1 cellular context compared by ENCODE assay signal in the genomic region with DNA sequence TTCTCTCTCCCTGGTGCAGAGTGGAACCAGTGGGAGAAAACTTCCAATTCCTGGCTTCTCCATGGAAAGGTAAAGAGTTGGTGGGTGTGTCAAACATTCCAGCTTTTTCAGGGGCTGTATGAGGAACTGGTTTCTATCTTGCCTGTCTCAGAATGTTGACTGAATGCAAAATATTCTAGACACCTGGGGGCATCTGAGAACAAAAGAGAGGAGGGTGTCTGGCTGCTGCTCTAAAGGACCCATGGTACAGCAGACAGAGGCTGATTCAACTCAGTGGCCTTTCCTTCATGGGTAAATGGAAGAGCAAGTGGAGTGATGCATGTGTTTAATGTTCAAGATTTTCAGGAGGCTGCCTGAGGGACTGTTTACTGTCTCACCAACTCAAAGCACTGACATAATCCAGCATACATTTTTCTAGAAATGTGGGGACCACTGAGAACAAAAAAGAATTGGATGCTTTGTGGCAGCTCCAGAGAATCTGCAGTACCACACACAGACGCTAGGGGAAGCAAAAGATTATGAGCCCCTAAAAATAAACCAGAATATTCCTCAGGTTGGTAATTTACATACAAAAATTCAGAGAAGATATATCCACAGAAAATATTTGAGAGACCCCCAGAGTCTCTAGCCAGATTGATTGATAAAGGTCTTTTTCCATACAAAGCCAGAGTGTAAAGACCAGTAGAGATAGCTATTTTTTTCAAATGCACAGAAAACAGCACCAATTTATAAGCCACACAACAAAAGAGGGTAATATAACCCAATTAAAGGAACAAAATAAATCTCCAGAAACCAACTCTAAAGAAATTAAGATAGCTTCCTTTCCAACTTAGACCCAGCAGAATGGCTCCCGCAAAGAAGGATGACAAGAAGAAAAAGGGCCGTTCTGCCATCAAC.
A peak's percentile ranks its signal among the peaks of the same experiment; 100 is the strongest.
TF ChIP-seq lines count a peak whose summit lies in the region.

No MANE protein-coding gene starts in this region.

TF ChIP-seq in HepG2, 621 proteins besides CTCF, POLR2A, EP300 and RAD21 (continued from another document):
- TF ChIP-seq, protein P1, sequence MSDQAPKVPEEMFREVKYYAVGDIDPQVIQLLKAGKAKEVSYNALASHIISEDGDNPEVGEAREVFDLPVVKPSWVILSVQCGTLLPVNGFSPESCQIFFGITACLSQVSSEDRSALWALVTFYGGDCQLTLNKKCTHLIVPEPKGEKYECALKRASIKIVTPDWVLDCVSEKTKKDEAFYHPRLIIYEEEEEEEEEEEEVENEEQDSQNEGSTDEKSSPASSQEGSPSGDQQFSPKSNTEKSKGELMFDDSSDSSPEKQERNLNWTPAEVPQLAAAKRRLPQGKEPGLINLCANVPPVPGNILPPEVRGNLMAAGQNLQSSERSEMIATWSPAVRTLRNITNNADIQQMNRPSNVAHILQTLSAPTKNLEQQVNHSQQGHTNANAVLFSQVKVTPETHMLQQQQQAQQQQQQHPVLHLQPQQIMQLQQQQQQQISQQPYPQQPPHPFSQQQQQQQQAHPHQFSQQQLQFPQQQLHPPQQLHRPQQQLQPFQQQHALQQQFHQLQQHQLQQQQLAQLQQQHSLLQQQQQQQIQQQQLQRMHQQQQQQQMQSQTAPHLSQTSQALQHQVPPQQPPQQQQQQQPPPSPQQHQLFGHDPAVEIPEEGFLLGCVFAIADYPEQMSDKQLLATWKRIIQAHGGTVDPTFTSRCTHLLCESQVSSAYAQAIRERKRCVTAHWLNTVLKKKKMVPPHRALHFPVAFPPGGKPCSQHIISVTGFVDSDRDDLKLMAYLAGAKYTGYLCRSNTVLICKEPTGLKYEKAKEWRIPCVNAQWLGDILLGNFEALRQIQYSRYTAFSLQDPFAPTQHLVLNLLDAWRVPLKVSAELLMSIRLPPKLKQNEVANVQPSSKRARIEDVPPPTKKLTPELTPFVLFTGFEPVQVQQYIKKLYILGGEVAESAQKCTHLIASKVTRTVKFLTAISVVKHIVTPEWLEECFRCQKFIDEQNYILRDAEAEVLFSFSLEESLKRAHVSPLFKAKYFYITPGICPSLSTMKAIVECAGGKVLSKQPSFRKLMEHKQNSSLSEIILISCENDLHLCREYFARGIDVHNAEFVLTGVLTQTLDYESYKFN (CRISPR knock-in tag; conservative IDR thresholded peaks at IDR 0.05): no peak
- TF ChIP-seq SMC3 (IDR thresholded peaks at IDR 0.05; ENCODE audit: low read length): 0 out of 2 replicates have a peak, but pooled peaks have one; percentile 14
- no peak for TF ChIP-seq ZSCAN31 (CRISPR knock-in tag; IDR thresholded peaks at IDR 0.05; ENCODE audit: low read depth)
- TF ChIP-seq IRX3 (CRISPR knock-in tag; IDR thresholded peaks at IDR 0.05; ENCODE audit: borderline replicate concordance, low read depth): no peak
- no peak for TF ChIP-seq NFYC (CRISPR knock-in tag; IDR thresholded peaks at IDR 0.05)
- no peak for TF ChIP-seq CCDC6 (CRISPR knock-in tag; IDR thresholded peaks at IDR 0.05)
- TF ChIP-seq, protein P2, sequence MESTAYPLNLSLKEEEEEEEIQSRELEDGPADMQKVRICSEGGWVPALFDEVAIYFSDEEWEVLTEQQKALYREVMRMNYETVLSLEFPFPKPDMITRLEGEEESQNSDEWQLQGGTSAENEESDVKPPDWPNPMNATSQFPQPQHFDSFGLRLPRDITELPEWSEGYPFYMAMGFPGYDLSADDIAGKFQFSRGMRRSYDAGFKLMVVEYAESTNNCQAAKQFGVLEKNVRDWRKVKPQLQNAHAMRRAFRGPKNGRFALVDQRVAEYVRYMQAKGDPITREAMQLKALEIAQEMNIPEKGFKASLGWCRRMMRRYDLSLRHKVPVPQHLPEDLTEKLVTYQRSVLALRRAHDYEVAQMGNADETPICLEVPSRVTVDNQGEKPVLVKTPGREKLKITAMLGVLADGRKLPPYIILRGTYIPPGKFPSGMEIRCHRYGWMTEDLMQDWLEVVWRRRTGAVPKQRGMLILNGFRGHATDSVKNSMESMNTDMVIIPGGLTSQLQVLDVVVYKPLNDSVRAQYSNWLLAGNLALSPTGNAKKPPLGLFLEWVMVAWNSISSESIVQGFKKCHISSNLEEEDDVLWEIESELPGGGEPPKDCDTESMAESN (CRISPR knock-in tag; conservative IDR thresholded peaks at IDR 0.05): no peak
